8 cellular contexts compared by ENCODE assay signal in genomic region chr3:150547045-150547753, GRCh38. TPM values are rescaled to one million over a fixed set of nuclear protein-coding genes. Genes with fewer than 3 reads are reported as not detected.
DNase-seq lines count a peak whose midpoint lies in the region; ATAC-seq and TF ChIP-seq lines count a peak whose summit lies in the region.

No MANE protein-coding gene starts in this region.

- peak overlapping the region; percentile 96 for H3K27ac Mint-ChIP-seq in T-helper 1 cell treated with Interleukin-12 subunit alpha and Interleukin-12 subunit beta and Interleukin-4 antibody, amounts not matched to agents 30 μg/mL and 1 μg/mL, for 36 hours

- intact Hi-C loops in psoas muscle (cut with DNase I): loop anchor here (5.0 kb wide), 3 partner anchors 55 to 735 kb away; partner anchors contain the start of genes RNF13 (in 1 of the 2), SELENOT (in 1 of the 2) and SIAH2 (in 1 of the 2)

- peaks cover 43% of the 10 kb centered on the region for H3K4me1 Mint-ChIP-seq in T-helper 1 cell treated with Interleukin-12 subunit alpha and Interleukin-12 subunit beta and Interleukin-4 antibody, amounts not matched to agents 30 μg/mL and 1 μg/mL, for 36 hours (ENCODE audit: low read depth)

- H3K4me1 ChIP-seq in SJSA1 (replicated peaks) (peaks cover 13% of the 10 kb centered on the region; the same call in 1 of the 2 replicates), psoas muscle (peaks cover 36% of the 10 kb centered on the region)

- H3K36me3 ChIP-seq in SJSA1: peaks cover 28% of the 10 kb centered on the region
- H3K36me3 ChIP-seq in psoas muscle (ENCODE audit: insufficient read depth in 1 of 2, low read depth in 1 of 2): peaks cover 0 to 43% of the 10 kb centered on the region in 2 donors

- no peak for DNase-seq in T-helper 1 cell
- DNase-seq in SJSA1 (ENCODE audit: low read depth in 1 of 2, low spot score in 2 of 2): no peak
- DNase-seq in epithelial cell of prostate (ENCODE audit: low read depth, low spot score): no peak
- DNase-seq in psoas muscle: no peak
- DNase-seq in retina: no peak

- H3K9me3 ChIP-seq in SJSA1 (replicated peaks) (no peaks in the 10 kb centered on the region), psoas muscle (no peaks in the 10 kb centered on the region)

- no peaks in the 10 kb centered on the region for H3K9me3 Mint-ChIP-seq in T-helper 1 cell treated with Interleukin-12 subunit alpha and Interleukin-12 subunit beta and Interleukin-4 antibody, amounts not matched to agents 30 μg/mL and 1 μg/mL, for 36 hours

- H3K4me3 ChIP-seq in SJSA1 (peak overlapping the region; percentile 87), psoas muscle (peak overlapping the region; percentile 85)

- no peak for TF ChIP-seq CTCF in psoas muscle (IDR thresholded peaks at IDR 0.05)

- peak overlapping the region; percentile 91 for H3K4me3 Mint-ChIP-seq in T-helper 1 cell treated with Interleukin-12 subunit alpha and Interleukin-12 subunit beta and Interleukin-4 antibody, amounts not matched to agents 30 μg/mL and 1 μg/mL, for 36 hours

- H3K36me3 Mint-ChIP-seq in T-helper 1 cell treated with Interleukin-12 subunit alpha and Interleukin-12 subunit beta and Interleukin-4 antibody, amounts not matched to agents 30 μg/mL and 1 μg/mL, for 36 hours (ENCODE audit: low read depth): peaks cover 30% of the 10 kb centered on the region

- ATAC-seq in psoas muscle: peak in 3 of 4 donors; percentile 63 to 79 (median 73)
- ATAC-seq in GM19397 (IDR thresholded peaks at IDR 0.05; ENCODE audit: unreplicated experiment): no peak
- no peak for ATAC-seq in GM18873 (IDR thresholded peaks at IDR 0.05; ENCODE audit: low FRiP score, unreplicated experiment)

- H3K27ac ChIP-seq in SJSA1 (peak overlapping the region; percentile 84), epithelial cell of prostate (peak overlapping the region; percentile 92), psoas muscle (peak overlapping the region; percentile 97)

- no peaks in the 10 kb centered on the region for H3K27me3 Mint-ChIP-seq in T-helper 1 cell treated with Interleukin-12 subunit alpha and Interleukin-12 subunit beta and Interleukin-4 antibody, amounts not matched to agents 30 μg/mL and 1 μg/mL, for 36 hours (ENCODE audit: low read depth)

- H3K27me3 ChIP-seq in SJSA1 (replicated peaks) (no peaks in the 10 kb centered on the region), psoas muscle (ENCODE audit: insufficient read depth in 3 of 3, low read length in 2 of 3) (no peaks in the 10 kb centered on the region)

- 19 to 29% (median 21%) methylated on average over 7 of the region's 7 CpGs for WGBS in psoas muscle, 3 donors

RNA-seq across cellular contexts. Expression of gene EIF2A, which starts 0.6 kb away (rescaled TPM):
- total RNA-seq in SJSA1 (2014; rRNA removed; shearing (Covaris generic)): 76.2 and 95.2 TPM in 2 replicates
- total RNA-seq in psoas muscle: 100 to 1,000 TPM in 2 of 4 donors, 10 to 100 TPM in 2; 67.2 to 103 (median 91.2) TPM
- 100 to 1,000 TPM in 2 of 3 donors, 10 to 100 TPM in 1; 85.5 to 117 (median 103) TPM for polyA plus RNA-seq in psoas muscle

RNA-seq across cellular contexts. Expression of gene SERP1, which starts 0.9 kb away (rescaled TPM):
- total RNA-seq in SJSA1 (2014; rRNA removed; shearing (Covaris generic)): 93.9 and 225 TPM in 2 replicates
- 10 to 100 TPM; 16.3 to 22.5 (median 18.7) TPM for total RNA-seq in psoas muscle
- 10 to 100 TPM; 13.2 to 60.2 (median 14.5) TPM for polyA plus RNA-seq in psoas muscle

RNA-seq across cellular contexts. Expression of gene SELENOT, which starts 55.9 kb away (rescaled TPM):
- 79.7 and 181 TPM in 2 replicates for total RNA-seq in SJSA1 (2014; rRNA removed; shearing (Covaris generic))
- 10 to 100 TPM; 49.5 to 78.1 (median 54.8) TPM for total RNA-seq in psoas muscle
- 100 to 1,000 TPM in 1 of 3 donors, 10 to 100 TPM in 2; 41.5 to 104 (median 98.1) TPM for polyA plus RNA-seq in psoas muscle

Comparison
In these comparisons a context has a peak if more than half of its experiments do, and no peak if none do; other contexts are left out.
1. ATAC-seq: peak in psoas muscle (3 of 4); none in GM19397 (single experiment) and GM18873 (single experiment).
2. Peak in every context shown above with its lines, with median percentiles within 50 percentile points of each other: H3K27ac ChIP-seq.